Comparison of ENCODE assay signal across 1 cellular context in genomic region chr7:128902761-128903585, GRCh38.
TF ChIP-seq lines count a peak whose summit lies in the region.

No MANE protein-coding gene starts in this region.

TF ChIP-seq in WTC11, 78 proteins besides CTCF, POLR2A, EP300 and RAD21 (continued from another document):
- TF ChIP-seq ARID4B (CRISPR knock-in tag; IDR thresholded peaks at IDR 0.05; ENCODE audit: borderline replicate concordance) (no peak), CBFB (CRISPR knock-in tag; IDR thresholded peaks at IDR 0.05; ENCODE audit: low read depth) (no peak), ZNF263 (CRISPR knock-in tag; IDR thresholded peaks at IDR 0.05; ENCODE audit: low read depth) (no peak), ZBTB43 (CRISPR knock-in tag; IDR thresholded peaks at IDR 0.05) (no peak), PREB (CRISPR knock-in tag; IDR thresholded peaks at IDR 0.05; ENCODE audit: borderline replicate concordance) (no peak), NFATC4 (CRISPR knock-in tag; IDR thresholded peaks at IDR 0.05) (no peak), ZNF425 (CRISPR knock-in tag; conservative IDR thresholded peaks at IDR 0.05) (no peak)
TF ChIP-seq in WTC11: peak in this region for 0.
